8 cellular contexts compared by ENCODE assay signal in genomic region chr9:130054428-130054786, GRCh38. TPM values are rescaled to one million over a fixed set of nuclear protein-coding genes. Genes with fewer than 3 reads are reported as not detected.
A peak's percentile ranks its signal among the peaks of the same experiment; 100 is the strongest.
DNase-seq lines count a peak whose midpoint lies in the region; ATAC-seq, FAIRE-seq and TF ChIP-seq lines count a peak whose summit lies in the region.

No MANE protein-coding gene starts in this region.

- BruUV-seq in endothelial cell of umbilical vein (replicated peaks; lab: Mats Ljungman, UMichigan) = TSS peak; percentile 62

- dilution Hi-C loops in endothelial cell of umbilical vein (cut with MboI; ENCODE audit: extremely low pct_ligation_motif_present, low sequenced_read_pairs) = no loop called here

- intact Hi-C loops in CD4-positive, alpha-beta T cell (cut with DNase I, micrococcal nuclease) = no loop called here
- intact Hi-C loops in endothelial cell of umbilical vein (cut with micrococcal nuclease) = no loop called here

- H3K4me2 ChIP-seq in endothelial cell of umbilical vein (ENCODE audit: insufficient read depth, low read length) = peak overlapping the region; percentile 100

- peak overlapping the region; percentile 97 for H2AFZ ChIP-seq in endothelial cell of umbilical vein (ENCODE audit: low read depth, low read length)

- TF ChIP-seq CTCF in CD4-positive, alpha-beta T cell (IDR thresholded peaks at IDR 0.05) = no peak
- TF ChIP-seq CTCF in endothelial cell of umbilical vein (IDR thresholded peaks at IDR 0.05; ENCODE audit: extremely low read depth in 1 of 2, insufficient read depth in 1 of 2, low read depth in 1 of 2, low read length in 2 of 2) (no peak), neural crest cell (conservative IDR thresholded peaks at IDR 0.05) (no peak)

- H3K27me3 ChIP-seq in CD4-positive, alpha-beta T cell (ENCODE audit: control insufficient read depth, insufficient read depth, low read length) = no peaks in the 10 kb centered on the region
- H3K27me3 ChIP-seq in NT2/D1 (ENCODE audit: insufficient read depth, insufficient read length) (no peaks in the 10 kb centered on the region), endothelial cell of umbilical vein (ENCODE audit: control insufficient read depth in 2 of 2, insufficient read depth in 2 of 2, low read length in 2 of 2) (no peaks in the 10 kb centered on the region)

- no peak for DNase-seq in CD4-positive, alpha-beta T cell
- DNase-seq in NT2/D1 (ENCODE audit: low read depth, low spot score) = no peak
- peak; percentile 35 for DNase-seq in endothelial cell of umbilical vein (ENCODE audit: low read depth, low spot score)
- DNase-seq in neural crest cell (ENCODE audit: low read depth, low spot score) = no peak
- DNase-seq in CD1c-positive myeloid dendritic cell (ENCODE audit: extremely low spot score) = no peak
- DNase-seq in AML-193 (lab: John Stamatoyannopoulos, UW) = no peak

- POLR2A ChIA-PET in CD4-positive, alpha-beta T cell (lab: Charles Lee) = interaction anchor here (0.8 to 2.3 kb wide), 8 partner anchors 10 to 251 kb away, joined by 3 to 41 read pairs (median 4); partner anchors contain the start of genes FNBP1 and TOR1B
- POLR2A ChIA-PET in endothelial cell of umbilical vein (lab: Charles Lee) = no interaction called here

- peak; percentile 60 for FAIRE-seq in endothelial cell of umbilical vein (lab: Jason Lieb, UNC)

- no peak for TF ChIP-seq POLR2A in endothelial cell of umbilical vein (IDR thresholded peaks at IDR 0.05; ENCODE audit: low read depth, low read length)

- H3K79me2 ChIP-seq in endothelial cell of umbilical vein (ENCODE audit: control insufficient read depth, insufficient read depth, low read length) = peaks cover 46% of the 10 kb centered on the region

- H3K9me1 ChIP-seq in endothelial cell of umbilical vein (replicated peaks; ENCODE audit: control insufficient read depth, extremely low read depth, insufficient read depth, low read length) = no peaks in the 10 kb centered on the region

- CTCF ChIA-PET in CD4-positive, alpha-beta T cell (lab: Charles Lee) = interaction anchor here (1.8 kb wide), 1 partner anchor 251 kb away, joined by 3 read pairs; the partner anchor contains the start of gene TOR1B
- CTCF ChIA-PET in endothelial cell of umbilical vein (lab: Charles Lee) = interaction anchor here (1.7 kb wide), 1 partner anchor 14 kb away, joined by 3 read pairs; no protein-coding TSS in a partner anchor

- H3K9me3 Mint-ChIP-seq in CD4-positive, alpha-beta T cell = no peaks in the 10 kb centered on the region
- H3K9me3 Mint-ChIP-seq in neural crest cell = no peaks in the 10 kb centered on the region

- H3K4me3 ChIP-seq in NT2/D1 (ENCODE audit: insufficient read length, low read depth) (peak overlapping the region; percentile 73), endothelial cell of umbilical vein (replicated peaks in 1 of 3; ENCODE audit: insufficient read depth in 1 of 3, low read depth in 1 of 3, low read length in 3 of 3) (peak overlapping the region; percentile 73 to 98 (median 96))

- peak overlapping the region; percentile 93 for H3K27ac Mint-ChIP-seq in CD4-positive, alpha-beta T cell
- H3K27ac Mint-ChIP-seq in neural crest cell (ENCODE audit: unreplicated experiment) = peak overlapping the region; percentile 91

- H3K4me3 Mint-ChIP-seq in CD4-positive, alpha-beta T cell = peak overlapping the region; percentile 93
- peak overlapping the region; percentile 95 for H3K4me3 Mint-ChIP-seq in neural crest cell

- H3K4me1 ChIP-seq in NT2/D1 (ENCODE audit: insufficient read depth, insufficient read length) (no peaks in the 10 kb centered on the region), endothelial cell of umbilical vein (ENCODE audit: control insufficient read depth, extremely low read depth, insufficient read depth, low read length) (peaks cover 15% of the 10 kb centered on the region)

- no peaks in the 10 kb centered on the region for H4K20me1 ChIP-seq in endothelial cell of umbilical vein (replicated peaks; ENCODE audit: control insufficient read depth, extremely low read depth, insufficient read depth, low read length)

- H3K36me3 Mint-ChIP-seq in CD4-positive, alpha-beta T cell (ENCODE audit: low read depth) = peaks cover 13% of the 10 kb centered on the region
- no peaks in the 10 kb centered on the region for H3K36me3 Mint-ChIP-seq in neural crest cell (ENCODE audit: low read depth)

- no peak for ATAC-seq in CD4-positive, alpha-beta T cell (ENCODE audit: poor library complexity)
- ATAC-seq in HG03139 (IDR thresholded peaks at IDR 0.05; ENCODE audit: unreplicated experiment) (no peak), HG03469 (IDR thresholded peaks at IDR 0.05; ENCODE audit: unreplicated experiment) (no peak)

- H3K9ac ChIP-seq in NT2/D1 (ENCODE audit: insufficient read length, low read depth) = peak overlapping the region; percentile 93
- peak overlapping the region; percentile 97 for H3K9ac ChIP-seq in endothelial cell of umbilical vein (replicated peaks; ENCODE audit: extremely low read depth, insufficient read depth, low read length)

- H3K4me1 Mint-ChIP-seq in CD4-positive, alpha-beta T cell (ENCODE audit: low read depth) = peaks cover 24% of the 10 kb centered on the region
- H3K4me1 Mint-ChIP-seq in neural crest cell = peaks cover 19% of the 10 kb centered on the region

- H3K36me3 ChIP-seq in NT2/D1 (ENCODE audit: insufficient read depth, insufficient read length, low read length) (peaks cover 19% of the 10 kb centered on the region), endothelial cell of umbilical vein (ENCODE audit: control insufficient read depth in 2 of 2, extremely low read depth in 1 of 2, insufficient read depth in 2 of 2, low read length in 2 of 2) (no peaks in the 10 kb centered on the region)

- H3K9me3 ChIP-seq in CD4-positive, alpha-beta T cell (ENCODE audit: control insufficient read depth, low read length) = no peaks in the 10 kb centered on the region
- H3K9me3 ChIP-seq in NT2/D1 (ENCODE audit: insufficient read depth, low read length) (no peaks in the 10 kb centered on the region), endothelial cell of umbilical vein (replicated peaks; ENCODE audit: control insufficient read depth, insufficient read depth, low read length) (no peaks in the 10 kb centered on the region)

- no peaks in the 10 kb centered on the region for H3K27me3 Mint-ChIP-seq in CD4-positive, alpha-beta T cell
- no peaks in the 10 kb centered on the region for H3K27me3 Mint-ChIP-seq in neural crest cell (ENCODE audit: low read depth)

- H3K27ac ChIP-seq in CD4-positive, alpha-beta T cell (ENCODE audit: low read depth, low read length) = peak overlapping the region; percentile 94
- peak overlapping the region; percentile 94 for H3K27ac ChIP-seq in endothelial cell of umbilical vein (ENCODE audit: insufficient read depth, low read depth, low read length)

TF ChIP-seq in endothelial cell of umbilical vein, 7 proteins besides CTCF, POLR2A, EP300 and RAD21:
- TF ChIP-seq GATA2 (IDR thresholded peaks at IDR 0.05; ENCODE audit: insufficient read depth, insufficient read length, low read depth, low read length) (no peak), MAX (IDR thresholded peaks at IDR 0.05; ENCODE audit: insufficient read depth, insufficient read length) (no peak), JUN (IDR thresholded peaks at IDR 0.05; ENCODE audit: borderline replicate concordance, insufficient read depth, insufficient read length, low read depth) (no peak), FOS (IDR thresholded peaks at IDR 0.05; ENCODE audit: borderline replicate concordance, insufficient read depth, low read length) (no peak)

RNA-seq across cellular contexts. Expression of gene GPR107, which starts 0.7 kb away (rescaled TPM):
- total RNA-seq in CD4-positive, alpha-beta T cell = 10 to 100 TPM; 18.9 to 19.2 TPM
- total RNA-seq in endothelial cell of umbilical vein (38.9 and 41.5 TPM in 2 replicates), neural crest cell (42.8 and 43.8 TPM in 2 replicates)
- polyA plus RNA-seq in endothelial cell of umbilical vein = 25.9 and 27.2 TPM in 2 replicates
- 23.8 and 25.4 TPM in 2 replicates for polyA plus RNA-seq in endothelial cell of umbilical vein (2011; cell fraction: cytosol; rRNA removed)
- polyA plus RNA-seq in endothelial cell of umbilical vein (2011; cell fraction: nucleus; rRNA removed) = 38.0 and 38.7 TPM in 2 replicates
- 35.1 and 36.8 TPM in 2 replicates for polyA plus RNA-seq in endothelial cell of umbilical vein (2012)
- 47.9 and 53.6 TPM in 2 replicates for polyA minus RNA-seq in endothelial cell of umbilical vein
- 22.6 TPM for polyA minus RNA-seq in endothelial cell of umbilical vein (2011; cell fraction: cytosol; rRNA and poly(A)+ RNA removed)
- 40.5 and 45.3 TPM in 2 replicates for polyA minus RNA-seq in endothelial cell of umbilical vein (2011; cell fraction: nucleus; rRNA and poly(A)+ RNA removed)

RNA-seq across cellular contexts. Expression of gene FNBP1, which starts 11.4 kb away (rescaled TPM):
- 100 to 1,000 TPM; 166 to 181 TPM for total RNA-seq in CD4-positive, alpha-beta T cell
- total RNA-seq in endothelial cell of umbilical vein (36.2 and 43.9 TPM in 2 replicates), neural crest cell (47.3 and 48.4 TPM in 2 replicates)
- 7.7 and 10.9 TPM in 2 replicates for polyA plus RNA-seq in endothelial cell of umbilical vein
- 12.9 and 13.1 TPM in 2 replicates for polyA plus RNA-seq in endothelial cell of umbilical vein (2011; cell fraction: cytosol; rRNA removed)
- polyA plus RNA-seq in endothelial cell of umbilical vein (2011; cell fraction: nucleus; rRNA removed) = 17.9 and 18.7 TPM in 2 replicates
- 14.3 and 20.1 TPM in 2 replicates for polyA plus RNA-seq in endothelial cell of umbilical vein (2012)
- 17.1 and 19.3 TPM in 2 replicates for polyA minus RNA-seq in endothelial cell of umbilical vein
- polyA minus RNA-seq in endothelial cell of umbilical vein (2011; cell fraction: cytosol; rRNA and poly(A)+ RNA removed) = 16.2 TPM
- 28.4 and 34.7 TPM in 2 replicates for polyA minus RNA-seq in endothelial cell of umbilical vein (2011; cell fraction: nucleus; rRNA and poly(A)+ RNA removed)
